8 cellular contexts compared by ENCODE assay signal in the genomic region with DNA sequence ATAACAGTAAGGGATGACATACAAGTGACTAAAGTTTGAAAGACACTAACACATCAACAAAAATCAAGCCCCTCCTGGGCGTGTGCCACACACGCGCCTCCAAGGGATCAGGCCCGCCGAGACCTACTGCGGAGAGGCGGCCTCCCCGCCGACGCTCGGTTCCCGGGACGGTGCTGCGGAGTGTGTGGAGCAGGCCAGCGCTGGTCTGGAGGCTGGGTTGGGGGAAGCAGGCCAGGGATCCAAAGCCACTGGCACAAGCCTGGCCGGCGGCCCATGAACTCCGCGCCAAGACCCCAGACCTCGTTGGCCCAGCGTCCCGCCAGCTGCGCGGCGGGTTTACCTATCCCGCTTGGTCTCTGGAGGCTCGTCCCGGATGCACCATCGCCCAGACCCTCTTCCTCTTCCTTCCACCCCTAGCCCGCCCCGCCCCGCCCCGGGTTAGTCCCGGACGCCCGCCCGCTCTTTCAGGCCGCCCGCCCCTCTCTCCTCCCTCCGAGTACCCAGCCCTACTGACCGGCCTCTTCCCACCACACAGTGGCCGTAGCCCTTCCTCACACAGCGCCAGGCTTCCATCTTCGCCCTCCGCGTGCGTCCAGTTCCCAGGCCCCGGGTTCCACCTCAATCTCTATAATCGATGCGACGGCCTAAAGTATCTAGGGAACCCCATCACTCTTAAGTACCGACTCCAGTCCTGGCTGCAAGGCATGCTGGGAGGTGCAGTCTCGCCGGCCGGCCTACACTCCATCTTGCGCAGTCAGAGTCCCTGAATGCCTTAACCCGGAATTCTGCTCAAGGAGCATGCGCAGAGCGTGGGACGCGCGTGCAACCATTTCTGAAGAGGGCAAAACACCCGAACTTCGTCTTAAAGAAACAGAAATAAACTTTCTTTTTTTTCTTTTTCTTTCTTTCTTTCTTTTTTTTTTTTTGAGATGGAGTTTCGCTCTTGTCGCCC. TPM values are rescaled to one million over a fixed set of nuclear protein-coding genes. Genes with fewer than 3 reads are reported as not detected.
DNase-seq lines count a peak whose midpoint lies in the region; ATAC-seq and TF ChIP-seq lines count a peak whose summit lies in the region.

A gene with protein sequence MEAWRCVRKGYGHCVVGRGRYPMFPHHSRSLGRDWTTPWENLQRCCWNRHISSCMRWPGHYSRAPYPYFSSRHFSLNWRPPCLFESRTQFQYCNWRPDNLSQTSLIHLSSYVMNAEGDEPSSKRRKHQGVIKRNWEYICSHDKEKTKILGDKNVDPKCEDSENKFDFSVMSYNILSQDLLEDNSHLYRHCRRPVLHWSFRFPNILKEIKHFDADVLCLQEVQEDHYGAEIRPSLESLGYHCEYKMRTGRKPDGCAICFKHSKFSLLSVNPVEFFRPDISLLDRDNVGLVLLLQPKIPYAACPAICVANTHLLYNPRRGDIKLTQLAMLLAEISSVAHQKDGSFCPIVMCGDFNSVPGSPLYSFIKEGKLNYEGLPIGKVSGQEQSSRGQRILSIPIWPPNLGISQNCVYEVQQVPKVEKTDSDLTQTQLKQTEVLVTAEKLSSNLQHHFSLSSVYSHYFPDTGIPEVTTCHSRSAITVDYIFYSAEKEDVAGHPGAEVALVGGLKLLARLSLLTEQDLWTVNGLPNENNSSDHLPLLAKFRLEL (minus strand): TSS at position 769 of the 952 bp plus-strand sequence. CDS start 196 bp downstream, at position 573.

- DNase-seq in NCI-H187 (lab: John Stamatoyannopoulos, UW) (peak; percentile 47 to 85), T-helper 2 cell (peak; percentile 87 to 99 (median 94)), left ventricle myocardium superior (peak; percentile 97), prostate gland (ENCODE audit: low spot score) (peak; percentile 96)

- H3K9me3 ChIP-seq in prostate gland: no peaks in the 10 kb centered on the region

- WGBS in prostate gland: under 1% methylated on average over 66 of the region's 66 CpGs
- WGBS in urinary bladder: under 1% methylated on average over 66 of the region's 66 CpGs

- ATAC-seq in GM18498 (IDR thresholded peaks at IDR 0.05; ENCODE audit: unreplicated experiment) (peak; percentile 93), HG02938 (IDR thresholded peaks at IDR 0.05; ENCODE audit: unreplicated experiment) (peak; percentile 95), left ventricle myocardium superior (peak; percentile 99)

- H3K4me1 ChIP-seq in prostate gland (replicated peaks): no peaks in the 10 kb centered on the region
- no peaks in the 10 kb centered on the region for H3K4me1 ChIP-seq in urinary bladder (ENCODE audit: insufficient read depth)

- H3K36me3 ChIP-seq in prostate gland (no peaks in the 10 kb centered on the region), urinary bladder (ENCODE audit: insufficient read depth) (no peaks in the 10 kb centered on the region)

- intact Hi-C loops in left ventricle myocardium superior (cut with micrococcal nuclease): no loop called here
- intact Hi-C loops in prostate gland (cut with DNase I): no loop called here

- TF ChIP-seq POLR2A in prostate gland (IDR thresholded peaks at IDR 0.05): peak; percentile 21

- TF ChIP-seq CTCF in prostate gland (IDR thresholded peaks at IDR 0.05): no peak

- H3K27me3 ChIP-seq in prostate gland (replicated peaks; ENCODE audit: insufficient read depth): no peaks in the 10 kb centered on the region

- H3K4me3 ChIP-seq in prostate gland: peak within 1 kb of the TSS; percentile 74 to 76
- H3K4me3 ChIP-seq in urinary bladder (ENCODE audit: low read depth, low read length): peak within 1 kb of the TSS; percentile 65

- H3K27ac ChIP-seq in angular gyrus (ENCODE audit: low read depth, low read length) (peak within 1 kb of the TSS; percentile 97), prostate gland (peak within 1 kb of the TSS; percentile 91 to 93), urinary bladder (ENCODE audit: low read depth) (peak within 1 kb of the TSS; percentile 92)

RNA-seq across cellular contexts. Expression of the gene that starts here (rescaled TPM):
- total RNA-seq in left ventricle myocardium superior (16.4 TPM), prostate gland (10 to 100 TPM; 54.0 to 57.3 TPM), urinary bladder (104 TPM)
- polyA plus RNA-seq in urinary bladder: 18.6 TPM

Comparison
In these comparisons a context has a peak if more than half of its experiments do, and no peak if none do; other contexts are left out.
1. Peak in every context shown above with its lines: DNase-seq, ATAC-seq, H3K4me3 ChIP-seq and H3K27ac ChIP-seq.